In genomic region chr15:74319138-74319460, GRCh38 we compare ENCODE assay signal across 1 cellular context.
TF ChIP-seq lines count a peak whose summit lies in the region.

No MANE protein-coding gene starts in this region.

TF ChIP-seq in SK-N-SH, 30 proteins besides CTCF, POLR2A, EP300 and RAD21:
- TF ChIP-seq EZH2phosphoT487 (IDR thresholded peaks at IDR 0.05; ENCODE audit: borderline replicate concordance, low read depth) (no peak), FOXJ3 (CRISPR knock-in tag; IDR thresholded peaks at IDR 0.05) (no peak), RCOR1 (IDR thresholded peaks at IDR 0.05; ENCODE audit: low read length) (no peak), FOSL2 (IDR thresholded peaks at IDR 0.05; ENCODE audit: borderline replicate concordance, low read depth) (no peak)
TF ChIP-seq in SK-N-SH: peak in this region for 0.
